Comparison of ENCODE assay signal across 1 cellular context in genomic region chr6:140353536-140353935, GRCh38.
TF ChIP-seq lines count a peak whose summit lies in the region.

No MANE protein-coding gene starts in this region.

TF ChIP-seq in liver, 16 proteins besides CTCF, POLR2A, EP300 and RAD21 (continued from another document):
- no peak for TF ChIP-seq ZBTB33 (IDR thresholded peaks at IDR 0.05)
- no peak for TF ChIP-seq FOXA2 (IDR thresholded peaks at IDR 0.05)
- no peak for TF ChIP-seq YY1 (IDR thresholded peaks at IDR 0.05)
- TF ChIP-seq EGR1 (IDR thresholded peaks at IDR 0.05; ENCODE audit: low read depth in 2 of 2) = no peak
- TF ChIP-seq RXRA (IDR thresholded peaks at IDR 0.05) = peak in 1 of 2 donors; percentile 21
- no peak for TF ChIP-seq JUND (IDR thresholded peaks at IDR 0.05)
- no peak for TF ChIP-seq FOXA1 (IDR thresholded peaks at IDR 0.05)
- peak; percentile 22 for TF ChIP-seq SP1 (IDR thresholded peaks at IDR 0.05)
- peak in 1 of 2 donors; percentile 20 for TF ChIP-seq HNF4A (conservative IDR thresholded peaks at IDR 0.05)
- TF ChIP-seq HNF4G (IDR thresholded peaks at IDR 0.05) = no peak
- no peak for TF ChIP-seq GABPA (IDR thresholded peaks at IDR 0.05 in 1 of 2, conservative IDR thresholded peaks at IDR 0.05 in 1 of 2)
